1 cellular context compared by ENCODE assay signal in the genomic region with DNA sequence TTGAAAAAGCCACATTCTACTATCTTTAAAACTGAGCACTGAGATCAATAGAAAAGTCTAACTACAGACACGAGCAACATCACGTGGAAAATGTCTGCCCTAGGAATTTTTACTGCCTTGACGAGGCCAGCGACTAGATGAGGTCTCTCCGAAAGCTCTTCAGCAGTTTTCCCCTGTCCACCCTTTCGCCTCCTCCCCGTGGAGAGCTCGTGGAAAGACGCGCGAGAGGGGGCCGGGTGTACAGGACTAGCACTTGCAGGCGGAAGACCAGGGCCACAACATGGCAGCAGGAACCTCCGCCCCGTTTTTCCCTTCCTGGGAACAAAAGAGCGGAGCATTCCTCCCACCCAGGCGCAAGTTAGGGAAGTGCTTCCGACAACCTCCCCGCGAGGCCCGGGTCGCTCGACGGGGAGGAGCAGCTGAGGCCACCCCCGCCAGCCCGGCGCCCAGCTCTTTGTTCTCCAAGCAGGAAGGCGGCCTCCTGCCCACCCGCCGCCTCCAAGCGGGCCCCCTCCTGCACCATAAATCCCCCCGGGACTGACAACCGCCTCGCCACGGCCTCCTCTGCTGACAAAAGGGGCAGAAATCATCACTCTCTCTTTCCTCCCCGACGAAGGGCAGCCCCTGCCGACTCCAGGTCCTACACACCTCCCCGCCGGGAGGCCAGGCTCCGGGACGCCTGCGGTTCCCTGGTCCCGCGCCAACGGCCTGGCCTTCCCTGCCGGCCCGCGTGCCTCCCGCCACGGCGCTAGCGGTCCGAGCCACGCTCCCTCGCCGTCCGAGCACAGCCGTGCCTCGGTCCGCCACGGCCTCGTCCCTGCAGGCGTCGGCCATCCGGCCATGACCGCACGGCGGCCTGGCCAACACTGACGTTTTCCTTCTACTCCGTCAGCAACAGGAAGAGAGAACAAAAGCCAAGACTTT.
TF ChIP-seq lines count a peak whose summit lies in the region.

No MANE protein-coding gene starts in this region.

TF ChIP-seq in HepG2, 621 proteins besides CTCF, POLR2A, EP300 and RAD21 (continued from another document):
- TF ChIP-seq ETS1 (CRISPR knock-in tag; IDR thresholded peaks at IDR 0.05): no peak
- TF ChIP-seq HMG20B (CRISPR knock-in tag; conservative IDR thresholded peaks at IDR 0.05): no peak
- TF ChIP-seq, protein P1, sequence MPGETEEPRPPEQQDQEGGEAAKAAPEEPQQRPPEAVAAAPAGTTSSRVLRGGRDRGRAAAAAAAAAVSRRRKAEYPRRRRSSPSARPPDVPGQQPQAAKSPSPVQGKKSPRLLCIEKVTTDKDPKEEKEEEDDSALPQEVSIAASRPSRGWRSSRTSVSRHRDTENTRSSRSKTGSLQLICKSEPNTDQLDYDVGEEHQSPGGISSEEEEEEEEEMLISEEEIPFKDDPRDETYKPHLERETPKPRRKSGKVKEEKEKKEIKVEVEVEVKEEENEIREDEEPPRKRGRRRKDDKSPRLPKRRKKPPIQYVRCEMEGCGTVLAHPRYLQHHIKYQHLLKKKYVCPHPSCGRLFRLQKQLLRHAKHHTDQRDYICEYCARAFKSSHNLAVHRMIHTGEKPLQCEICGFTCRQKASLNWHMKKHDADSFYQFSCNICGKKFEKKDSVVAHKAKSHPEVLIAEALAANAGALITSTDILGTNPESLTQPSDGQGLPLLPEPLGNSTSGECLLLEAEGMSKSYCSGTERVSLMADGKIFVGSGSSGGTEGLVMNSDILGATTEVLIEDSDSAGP (CRISPR knock-in tag; IDR thresholded peaks at IDR 0.05; ENCODE audit: borderline replicate concordance): peak; percentile 57; the same call in 1 of the 2 replicates
- no peak for TF ChIP-seq EZH2 (conservative IDR thresholded peaks at IDR 0.05; ENCODE audit: low read depth, low read length)
- TF ChIP-seq MXD3 (CRISPR knock-in tag; IDR thresholded peaks at IDR 0.05): no peak
- 0 out of 2 replicates have a peak, but pooled peaks have one; percentile 19 for TF ChIP-seq DNMT1 (CRISPR knock-in tag; IDR thresholded peaks at IDR 0.05)
- TF ChIP-seq, protein P2, sequence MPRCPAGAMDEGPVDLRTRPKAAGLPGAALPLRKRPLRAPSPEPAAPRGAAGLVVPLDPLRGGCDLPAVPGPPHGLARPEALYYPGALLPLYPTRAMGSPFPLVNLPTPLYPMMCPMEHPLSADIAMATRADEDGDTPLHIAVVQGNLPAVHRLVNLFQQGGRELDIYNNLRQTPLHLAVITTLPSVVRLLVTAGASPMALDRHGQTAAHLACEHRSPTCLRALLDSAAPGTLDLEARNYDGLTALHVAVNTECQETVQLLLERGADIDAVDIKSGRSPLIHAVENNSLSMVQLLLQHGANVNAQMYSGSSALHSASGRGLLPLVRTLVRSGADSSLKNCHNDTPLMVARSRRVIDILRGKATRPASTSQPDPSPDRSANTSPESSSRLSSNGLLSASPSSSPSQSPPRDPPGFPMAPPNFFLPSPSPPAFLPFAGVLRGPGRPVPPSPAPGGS (CRISPR knock-in tag; IDR thresholded peaks at IDR 0.05): no peak
- TF ChIP-seq SAFB2 (CRISPR knock-in tag; IDR thresholded peaks at IDR 0.05; ENCODE audit: borderline replicate concordance, low read depth): 0 out of 2 replicates have a peak, but pooled peaks have one; percentile 44
- TF ChIP-seq ZC3H4 (CRISPR knock-in tag; IDR thresholded peaks at IDR 0.05; ENCODE audit: borderline replicate concordance): peak; percentile 60; the same call in 1 of the 2 replicates
- TF ChIP-seq, protein P3, sequence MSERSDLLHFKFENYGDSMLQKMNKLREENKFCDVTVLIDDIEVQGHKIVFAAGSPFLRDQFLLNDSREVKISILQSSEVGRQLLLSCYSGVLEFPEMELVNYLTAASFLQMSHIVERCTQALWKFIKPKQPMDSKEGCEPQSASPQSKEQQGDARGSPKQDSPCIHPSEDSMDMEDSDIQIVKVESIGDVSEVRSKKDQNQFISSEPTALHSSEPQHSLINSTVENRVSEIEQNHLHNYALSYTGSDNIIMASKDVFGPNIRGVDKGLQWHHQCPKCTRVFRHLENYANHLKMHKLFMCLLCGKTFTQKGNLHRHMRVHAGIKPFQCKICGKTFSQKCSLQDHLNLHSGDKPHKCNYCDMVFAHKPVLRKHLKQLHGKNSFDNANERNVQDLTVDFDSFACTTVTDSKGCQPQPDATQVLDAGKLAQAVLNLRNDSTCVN (CRISPR knock-in tag; IDR thresholded peaks at IDR 0.05; ENCODE audit: borderline replicate concordance): 0 out of 2 replicates have a peak, but pooled peaks have one; percentile 8
- TF ChIP-seq, protein P4, sequence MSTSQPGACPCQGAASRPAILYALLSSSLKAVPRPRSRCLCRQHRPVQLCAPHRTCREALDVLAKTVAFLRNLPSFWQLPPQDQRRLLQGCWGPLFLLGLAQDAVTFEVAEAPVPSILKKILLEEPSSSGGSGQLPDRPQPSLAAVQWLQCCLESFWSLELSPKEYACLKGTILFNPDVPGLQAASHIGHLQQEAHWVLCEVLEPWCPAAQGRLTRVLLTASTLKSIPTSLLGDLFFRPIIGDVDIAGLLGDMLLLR (CRISPR knock-in tag; IDR thresholded peaks at IDR 0.05): peak; percentile 68; the same call in 1 of the 2 replicates
- no peak for TF ChIP-seq MEF2D (CRISPR knock-in tag; IDR thresholded peaks at IDR 0.05)
- no peak for TF ChIP-seq AKNA (CRISPR knock-in tag; IDR thresholded peaks at IDR 0.05; ENCODE audit: borderline replicate concordance)
- no peak; the same call in 1 of the 2 replicates for TF ChIP-seq ZC3H13 (CRISPR knock-in tag; IDR thresholded peaks at IDR 0.05)
- 0 out of 2 replicates have a peak, but pooled peaks have one; percentile 63 for TF ChIP-seq ZNF713 (CRISPR knock-in tag; IDR thresholded peaks at IDR 0.05)
- peak; percentile 23 for TF ChIP-seq IKZF4 (CRISPR knock-in tag; IDR thresholded peaks at IDR 0.05; ENCODE audit: borderline replicate concordance, low read depth, not compliant biosample characterization)
- TF ChIP-seq ZBTB7B (CRISPR knock-in tag; IDR thresholded peaks at IDR 0.05): no peak
- 0 out of 2 replicates have a peak, but pooled peaks have one; percentile 14 for TF ChIP-seq ZNF33B (CRISPR knock-in tag; IDR thresholded peaks at IDR 0.05)
- TF ChIP-seq ZFP90 (CRISPR knock-in tag; IDR thresholded peaks at IDR 0.05; ENCODE audit: borderline replicate concordance): peak; percentile 30; the same call in 1 of the 2 replicates
- TF ChIP-seq TP53 (CRISPR knock-in tag; conservative IDR thresholded peaks at IDR 0.05): no peak
- TF ChIP-seq KDM5B (CRISPR knock-in tag; IDR thresholded peaks at IDR 0.05; ENCODE audit: borderline replicate concordance): peak; percentile 36; the same call in 1 of the 2 replicates
- peak; percentile 49 for TF ChIP-seq ZFY (CRISPR knock-in tag; IDR thresholded peaks at IDR 0.05)
- no peak for TF ChIP-seq ZNF354B (CRISPR knock-in tag; IDR thresholded peaks at IDR 0.05)
- TF ChIP-seq KLF9 (CRISPR knock-in tag; IDR thresholded peaks at IDR 0.05; ENCODE audit: low read depth): no peak
- TF ChIP-seq SIN3A (IDR thresholded peaks at IDR 0.05; ENCODE audit: borderline replicate concordance, low read depth, low read length): peak; percentile 8; the same call in 1 of the 2 replicates
- TF ChIP-seq ZNF670 (CRISPR knock-in tag; IDR thresholded peaks at IDR 0.05; ENCODE audit: borderline replicate concordance): no peak; the same call in 1 of the 2 replicates
